Comparison of ENCODE assay signal across 15 cellular contexts in the genomic region with DNA sequence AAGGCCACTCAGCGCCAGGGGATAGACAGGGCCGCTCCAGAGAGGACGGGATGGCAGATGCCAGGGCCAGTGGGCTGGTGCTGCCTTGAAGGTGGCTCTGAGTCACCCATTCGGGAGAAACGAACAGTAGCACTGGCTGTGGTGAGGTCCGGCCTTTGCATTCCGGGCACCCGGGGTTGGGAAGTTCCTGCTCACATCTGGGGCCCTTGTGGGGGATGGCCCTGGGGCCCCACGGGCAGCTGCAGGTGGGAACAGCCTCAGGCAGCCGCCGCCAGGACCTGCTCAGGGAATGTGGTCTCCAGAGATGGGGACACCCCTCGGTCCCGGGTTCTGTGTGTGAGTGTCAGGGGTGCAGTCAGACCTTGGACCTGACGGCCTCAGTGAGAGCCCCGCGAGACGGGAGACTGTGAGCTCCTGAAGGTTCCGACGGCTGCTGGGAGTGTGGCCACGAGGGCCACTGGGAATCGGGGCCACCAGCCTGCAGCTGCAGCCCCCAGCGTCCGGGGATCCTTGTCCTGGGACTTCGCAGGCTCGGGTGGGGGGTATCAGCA. TPM values are rescaled to one million over a fixed set of nuclear protein-coding genes. Genes with fewer than 3 reads are reported as not detected.
A peak's percentile ranks its signal among the peaks of the same experiment; 100 is the strongest.
DNase-seq lines count a peak whose midpoint lies in the region; ATAC-seq and TF ChIP-seq lines count a peak whose summit lies in the region.
"Had no signal": no experiment of that assay in that cellular context is flagged by ENCODE, and none has a peak within 500 bp of the region (broad histone marks: within the 10 kb centered on the region; RNA-seq: fewer than 3 reads in every experiment).

No MANE protein-coding gene starts in this region.

- H3T11ph ChIP-seq in H9 (ENCODE audit: low read length): no peak overlapping the region

- DNase-seq in GM12864 (ENCODE audit: low read depth) (no peak), H9 (no peak), activated B cell treated with CpG ODN at 0.5 μM for 24 hours (no peak), NCI-H128 (lab: John Stamatoyannopoulos, UW; ENCODE audit: unreplicated experiment) (no peak), GM03348 (ENCODE audit: low spot score) (no peak)
- DNase-seq: activated CD8-positive, alpha-beta memory T cell treated with anti-CD3 and anti-CD28 coated beads, Interleukin-2, amount 10 ng/mL, durations not matched to agents 7 days and 5 days; naive thymus-derived CD4-positive, alpha-beta T cell; NCI-H187 treated with DMSO at 0.1 percent for 48 hours; NCI-H526 treated with DMSO at 0.1 percent for 48 hours; SIG-M5; substantia nigra had no signal

- H3K79me1 ChIP-seq in H9 (ENCODE audit: insufficient read depth, low read depth, low read length, poor library complexity, severe bottlenecking): no peaks in the 10 kb centered on the region

- H3K4me1 ChIP-seq in H9 (ENCODE audit: insufficient read depth, low read length): no peaks in the 10 kb centered on the region

- no peak overlapping the region for H2AK5ac ChIP-seq in H9 (ENCODE audit: insufficient read length, low read length)

- H2BK120ac ChIP-seq in H9 (ENCODE audit: low read depth, low read length, poor library complexity, severe bottlenecking): no peak overlapping the region

- H3K23me2 ChIP-seq in H9 (ENCODE audit: insufficient read length, low read depth, low read length, poor library complexity, severe bottlenecking): no peaks in the 10 kb centered on the region

- CTCF ChIA-PET in activated B cell treated with CpG ODN at 0.5 μM for 24 hours (lab: Charles Lee): interaction anchor here (0.7 kb wide), 1 partner anchor 12 kb away, joined by 3 read pairs; no protein-coding TSS in a partner anchor

- H3K4me3 Mint-ChIP-seq in H9: no peak overlapping the region
- H3K4me3 Mint-ChIP-seq in activated B cell treated with CpG ODN at 0.5 μM for 24 hours: peak overlapping the region; percentile 86
- H3K4me3 Mint-ChIP-seq: activated CD8-positive, alpha-beta memory T cell treated with anti-CD3 and anti-CD28 coated beads, Interleukin-2, amount 10 ng/mL, durations not matched to agents 7 days and 5 days; activated naive CD4-positive, alpha-beta T cell treated with anti-CD3 and anti-CD28 coated beads, Interleukin-2, amount 50 U/mL, for 24 hours had no signal

- H2AFZ ChIP-seq in H9 (ENCODE audit: low read length): no peak overlapping the region

- H3K4me2 ChIP-seq in H9 (ENCODE audit: insufficient read depth, insufficient read length, low read length): no peak overlapping the region

- H3K27ac ChIP-seq in H9 (ENCODE audit: insufficient read length, low read depth, low read length): no peak overlapping the region
- peak overlapping the region in 8 of 21 experiments; percentile 0 to 80 (median 51) for H3K27ac ChIP-seq in skin epidermis

- no peak overlapping the region for H3K4ac ChIP-seq in H9 (ENCODE audit: low read depth, low read length)

- H2BK15ac ChIP-seq in H9 (ENCODE audit: low read depth, low read length): no peak overlapping the region

- H3K9me3 ChIP-seq in H9 (ENCODE audit: control insufficient read depth, low read depth, low read length): no peaks in the 10 kb centered on the region

- no peak overlapping the region for H3K56ac ChIP-seq in H9 (ENCODE audit: insufficient read length, low read depth, low read length)

- H3K9me3 Mint-ChIP-seq in H9: no peaks in the 10 kb centered on the region
- no peaks in the 10 kb centered on the region for H3K9me3 Mint-ChIP-seq in activated B cell treated with CpG ODN at 0.5 μM for 24 hours
- H3K9me3 Mint-ChIP-seq: activated naive CD4-positive, alpha-beta T cell treated with anti-CD3 and anti-CD28 coated beads, Interleukin-2, amount 50 U/mL, for 24 hours had no signal

- H3K27ac Mint-ChIP-seq in H9 (peak overlapping the region in 1 of 3 experiments; percentile 71; a peak in 1 of 7 replicates), activated B cell treated with CpG ODN at 0.5 μM for 24 hours (peak overlapping the region; percentile 74)
- H3K27ac Mint-ChIP-seq: activated CD8-positive, alpha-beta memory T cell treated with anti-CD3 and anti-CD28 coated beads, Interleukin-2, amount 10 ng/mL, durations not matched to agents 7 days and 5 days; activated naive CD4-positive, alpha-beta T cell treated with anti-CD3 and anti-CD28 coated beads, Interleukin-2, amount 50 U/mL, for 24 hours had no signal

- no peak for ATAC-seq in activated B cell treated with CpG ODN at 0.5 μM for 24 hours (ENCODE audit: low read depth)
- ATAC-seq in HG03039 (IDR thresholded peaks at IDR 0.05; ENCODE audit: unreplicated experiment): no peak
- ATAC-seq: activated CD8-positive, alpha-beta memory T cell treated with anti-CD3 and anti-CD28 coated beads, Interleukin-2, amount 10 ng/mL, durations not matched to agents 7 days and 5 days; naive thymus-derived CD4-positive, alpha-beta T cell had no signal

- intact Hi-C loops in activated B cell treated with CpG ODN at 0.5 μM for 24 hours (cut with micrococcal nuclease): no loop called here

- TF ChIP-seq CTCF in GM12864 (IDR thresholded peaks at IDR 0.05; ENCODE audit: low read depth, low read length, missing control alignments): no peak
- TF ChIP-seq CTCF in H9 (conservative IDR thresholded peaks at IDR 0.05): no peak
- no peak for TF ChIP-seq CTCF in activated B cell treated with CpG ODN at 0.5 μM for 24 hours (IDR thresholded peaks at IDR 0.05)

- no peaks in the 10 kb centered on the region for H4K20me1 ChIP-seq in H9 (ENCODE audit: control insufficient read depth, insufficient read depth, insufficient read length)

- no peak overlapping the region for H2BK20ac ChIP-seq in H9 (ENCODE audit: low read depth, low read length, poor library complexity, severe bottlenecking)

- H3K18ac ChIP-seq in H9 (ENCODE audit: insufficient read length, low read depth, low read length): no peak overlapping the region

- no peaks in the 10 kb centered on the region for H3K79me2 ChIP-seq in H9 (ENCODE audit: insufficient read depth, low read length)

- no peak overlapping the region for H4K8ac ChIP-seq in H9 (replicated peaks; ENCODE audit: insufficient read length, low read depth, low read length)

- H3K23ac ChIP-seq in H9 (ENCODE audit: insufficient read length, low read depth, low read length): no peak overlapping the region

- H3K36me3 Mint-ChIP-seq in H9 (ENCODE audit: insufficient read depth in 1 of 3, low read depth in 3 of 3): no peaks in the 10 kb centered on the region
- peaks cover 4% of the 10 kb centered on the region for H3K36me3 Mint-ChIP-seq in activated B cell treated with CpG ODN at 0.5 μM for 24 hours (ENCODE audit: low read depth)
- H3K36me3 Mint-ChIP-seq: activated CD8-positive, alpha-beta memory T cell treated with anti-CD3 and anti-CD28 coated beads, Interleukin-2, amount 10 ng/mL, durations not matched to agents 7 days and 5 days; activated naive CD4-positive, alpha-beta T cell treated with anti-CD3 and anti-CD28 coated beads, Interleukin-2, amount 50 U/mL, for 24 hours; naive thymus-derived CD4-positive, alpha-beta T cell had no signal

- no peak overlapping the region for H4K91ac ChIP-seq in H9 (ENCODE audit: insufficient read length, low read depth, low read length)

- H3K9ac ChIP-seq in H9 (ENCODE audit: extremely low read depth, insufficient read length, low read length): no peak overlapping the region

- POLR2A ChIA-PET in activated B cell treated with CpG ODN at 0.5 μM for 24 hours (lab: Charles Lee): interaction anchor here (1.0 to 4.2 kb wide), 5 partner anchors 7 to 118 kb away, joined by 3 to 126 read pairs (median 7); partner anchors contain the start of gene ACSF3

- H3K27me3 Mint-ChIP-seq in H9 (ENCODE audit: low read depth): no peaks in the 10 kb centered on the region
- no peaks in the 10 kb centered on the region for H3K27me3 Mint-ChIP-seq in activated B cell treated with CpG ODN at 0.5 μM for 24 hours

- no peak overlapping the region for H2BK5ac ChIP-seq in H9 (ENCODE audit: insufficient read length, low read length)

- H2BK12ac ChIP-seq in H9 (ENCODE audit: insufficient read length, low read depth, low read length): no peak overlapping the region

- H3K14ac ChIP-seq in H9 (ENCODE audit: insufficient read depth, low read length): peak overlapping the region; percentile 48

- no CpG with 5 or more reads among the region's 25 CpGs for WGBS in H9 (ENCODE audit: extremely low coverage, insufficient read length, low lambda C conversion rate)

- H3K4me3 ChIP-seq in GM12864 (ENCODE audit: low read depth, low read length) (peak overlapping the region; percentile 69), skin epidermis (peak overlapping the region; percentile 6 to 31 (median 18))

- H4K5ac ChIP-seq in H9 (ENCODE audit: insufficient read length, low read depth, low read length): no peak overlapping the region

- no peaks in the 10 kb centered on the region for H3K27me3 ChIP-seq in H9 (ENCODE audit: insufficient read depth, low read length)

- H3K4me1 Mint-ChIP-seq in H9 (peaks cover 0 to 6% of the 10 kb centered on the region in 2 experiments; a peak in 1 of 4 replicates), activated B cell treated with CpG ODN at 0.5 μM for 24 hours (peaks cover 93% of the 10 kb centered on the region)
- H3K4me1 Mint-ChIP-seq: activated naive CD4-positive, alpha-beta T cell treated with anti-CD3 and anti-CD28 coated beads, Interleukin-2, amount 50 U/mL, for 24 hours had no signal

RNA-seq across cellular contexts. Expression of gene CBFA2T3, which starts 1.4 kb away (rescaled TPM):
- total RNA-seq in H9 (2021) (2.8 and 2.9 TPM in 2 replicates), activated B cell treated with CpG ODN at 0.5 μM for 24 hours (50.8 and 63.3 TPM in 2 replicates)
- total RNA-seq: endothelial cell of umbilical vein had no signal

Comparison
In these comparisons a context has a peak if more than half of its experiments do, and no peak if none do; other contexts are left out.
1. RNA of gene CBFA2T3, which starts 1.4 kb away (total RNA-seq): 50.8 to 63.3 TPM in activated B cell treated with CpG ODN at 0.5 μM for 24 hours; 2.8 to 2.9 TPM in H9; every median in the first group is over 10 times any median in the second.